ENCODE assay signal across 9 cellular contexts in the genomic region with DNA sequence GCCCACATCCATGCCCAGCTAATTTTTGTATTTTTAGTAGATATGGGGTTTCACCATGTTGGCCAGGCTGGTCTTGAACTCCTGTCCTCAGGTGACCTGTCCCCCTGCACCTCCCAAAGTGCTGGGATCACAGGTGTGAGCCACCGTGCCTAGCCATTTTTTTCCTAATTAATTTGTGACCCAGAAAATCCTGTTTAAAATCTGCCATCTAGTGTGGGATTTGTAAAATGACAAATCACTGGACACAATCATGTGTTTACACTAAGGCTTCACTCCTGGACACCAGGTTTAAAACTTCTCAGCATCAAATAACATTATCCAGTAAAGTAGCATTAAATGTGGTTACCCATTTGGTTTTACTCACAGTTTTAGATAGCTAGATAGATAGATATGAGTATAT. TPM values are rescaled to one million over a fixed set of nuclear protein-coding genes. Genes with fewer than 3 reads are reported as not detected.
DNase-seq lines count a peak whose midpoint lies in the region; ATAC-seq and TF ChIP-seq lines count a peak whose summit lies in the region.
"Had no signal": no experiment of that assay in that cellular context is flagged by ENCODE, and none has a peak within 500 bp of the region (broad histone marks: within the 10 kb centered on the region; RNA-seq: fewer than 3 reads in every experiment).

No MANE protein-coding gene starts in this region.

- no peak overlapping the region for H3K4me2 ChIP-seq in DOHH2 (ENCODE audit: low read length)

- no peak overlapping the region for H3K27ac ChIP-seq in DOHH2 (ENCODE audit: low read depth, low read length)
- H3K27ac ChIP-seq in effector memory CD4-positive, alpha-beta T cell (ENCODE audit: insufficient read depth, low read length, poor library complexity, severe bottlenecking), result no peak overlapping the region

- peak; percentile 31 for TF ChIP-seq CTCF in DOHH2 (IDR thresholded peaks at IDR 0.05; ENCODE audit: low read depth, low read length, poor library complexity, severe bottlenecking)

- H4K20me1 ChIP-seq in DOHH2 (ENCODE audit: control insufficient read depth, insufficient read depth, low read depth, low read length), result no peaks in the 10 kb centered on the region

- ATAC-seq in HG02938 (IDR thresholded peaks at IDR 0.05; ENCODE audit: unreplicated experiment), result no peak

- H3K27me3 ChIP-seq in DOHH2 (ENCODE audit: control insufficient read depth, low read length), result no peaks in the 10 kb centered on the region
- no peaks in the 10 kb centered on the region for H3K27me3 ChIP-seq in effector memory CD4-positive, alpha-beta T cell (replicated peaks; ENCODE audit: control insufficient read depth, insufficient read depth, low read length, poor library complexity, severe bottlenecking)

- H3K9me2 ChIP-seq in DOHH2 (replicated peaks; ENCODE audit: control insufficient read depth, low read length), result no peaks in the 10 kb centered on the region

- no peaks in the 10 kb centered on the region for H3K4me1 ChIP-seq in DOHH2 (ENCODE audit: control insufficient read depth, low read length)
- no peaks in the 10 kb centered on the region for H3K4me1 ChIP-seq in effector memory CD4-positive, alpha-beta T cell (ENCODE audit: control insufficient read depth, insufficient read depth, low read length, poor library complexity, severe bottlenecking)

- no peaks in the 10 kb centered on the region for H3K9me3 ChIP-seq in DOHH2 (ENCODE audit: control insufficient read depth, insufficient read depth, low read length)
- H3K9me3 ChIP-seq in effector memory CD4-positive, alpha-beta T cell (ENCODE audit: control insufficient read depth, low read length), result no peaks in the 10 kb centered on the region

- H3K79me2 ChIP-seq in DOHH2 (ENCODE audit: control insufficient read depth, low read length), result no peaks in the 10 kb centered on the region

- no peaks in the 10 kb centered on the region for H3K36me3 ChIP-seq in DOHH2 (ENCODE audit: control insufficient read depth, low read length)
- H3K36me3 ChIP-seq in effector memory CD4-positive, alpha-beta T cell (ENCODE audit: control insufficient read depth, insufficient read depth, low read length), result no peaks in the 10 kb centered on the region

- H3F3A ChIP-seq in DOHH2 (ENCODE audit: control insufficient read depth, insufficient read depth), result no peaks in the 10 kb centered on the region

- peak; percentile 43 for DNase-seq in HT-29 (ENCODE audit: low spot score)
- DNase-seq in amniotic epithelial cell (ENCODE audit: low read depth), result peak; percentile 14
- DNase-seq in lung microvascular endothelial cell (ENCODE audit: low read depth in 2 of 2), result peak; percentile 27 to 50
- DNase-seq in effector memory CD4-positive, alpha-beta T cell, result no peak
- no peak for DNase-seq in islet precursor cell
- no peak for DNase-seq in effector CD8-positive, alpha-beta T cell (lab: John Stamatoyannopoulos, UW)
- DNase-seq: activated gamma-delta T cell had no signal

- no peak overlapping the region for H3K4me3 ChIP-seq in DOHH2 (ENCODE audit: low read length)
- H3K4me3 ChIP-seq in effector memory CD4-positive, alpha-beta T cell (ENCODE audit: insufficient read depth, low read depth, low read length, poor library complexity, severe bottlenecking), result no peak overlapping the region

RNA-seq across cellular contexts. Expression of gene KDM4C, which starts 18.6 kb away (rescaled TPM):
- 18.7 and 22.4 TPM in 2 replicates for total RNA-seq in HT-29 (2014; rRNA removed; shearing (Covaris generic))
- total RNA-seq in lung microvascular endothelial cell, result 13.5 and 19.2 TPM in 2 replicates

Comparison
In these comparisons a context has a peak if more than half of its experiments do, and no peak if none do; other contexts are left out.
1. DNase-seq: peak in HT-29 (single experiment), amniotic epithelial cell (single experiment) and lung microvascular endothelial cell (2 of 2); none in effector memory CD4-positive, alpha-beta T cell (0 of 3), islet precursor cell (single experiment) and effector CD8-positive, alpha-beta T cell (single experiment).